In genomic region chr16:996672-997071, GRCh38 we compare ENCODE assay signal across 20 cellular contexts. TPM values are rescaled to one million over a fixed set of nuclear protein-coding genes. Genes with fewer than 3 reads are reported as not detected.
DNase-seq lines count a peak whose midpoint lies in the region; ATAC-seq, FAIRE-seq and TF ChIP-seq lines count a peak whose summit lies in the region.
"Had no signal": no experiment of that assay in that cellular context is flagged by ENCODE, and none has a peak within 500 bp of the region (broad histone marks: within the 10 kb centered on the region; RNA-seq: fewer than 3 reads in every experiment).

No MANE protein-coding gene starts in this region.

- FAIRE-seq in endothelial cell of umbilical vein (lab: Jason Lieb, UNC): no peak

- no peaks in the 10 kb centered on the region for H3K79me2 ChIP-seq in endothelial cell of umbilical vein (ENCODE audit: control insufficient read depth, insufficient read depth, low read length)

- no peak overlapping the region for H3K4me3 ChIP-seq in endothelial cell of umbilical vein (replicated peaks in 1 of 3; ENCODE audit: insufficient read depth in 1 of 3, low read depth in 1 of 3, low read length in 3 of 3)
- H3K4me3 ChIP-seq: adrenal gland, uterus had no signal

- no peaks in the 10 kb centered on the region for H3K27me3 Mint-ChIP-seq in activated naive CD4-positive, alpha-beta T cell treated with anti-CD3 and anti-CD28 coated beads for 36 hours (ENCODE audit: low read depth)
- H3K27me3 Mint-ChIP-seq in activated CD4-positive, alpha-beta T cell treated with anti-CD3 and anti-CD28 coated beads, Interleukin-2, amount 10 ng/mL, durations not matched to agents 7 days and 5 days: peaks cover 23% of the 10 kb centered on the region
- H3K27me3 Mint-ChIP-seq in stimulated activated naive CD8-positive, alpha-beta T cell treated with anti-CD3 and anti-CD28 coated beads, Interleukin-15, amount 100 ng/mL, for 72 hours: peaks cover 24% of the 10 kb centered on the region

- intact Hi-C loops in activated naive CD4-positive, alpha-beta T cell treated with anti-CD3 and anti-CD28 coated beads for 36 hours (cut with micrococcal nuclease): loop anchor here (1.0 kb wide), 1 partner anchor 59 kb away; no protein-coding TSS in a partner anchor
- intact Hi-C loops in endothelial cell of umbilical vein (cut with micrococcal nuclease): loop anchor here (1.0 to 2.0 kb wide), 2 partner anchors 16 to 25 kb away; partner anchors contain the start of gene SOX8

- no peaks in the 10 kb centered on the region for H3K36me3 ChIP-seq in endothelial cell of umbilical vein (ENCODE audit: control insufficient read depth in 2 of 2, extremely low read depth in 1 of 2, insufficient read depth in 2 of 2, low read length in 2 of 2)
- H3K36me3 ChIP-seq: adrenal gland, heart left ventricle, neutrophil, uterus had no signal

- H3K4me1 Mint-ChIP-seq in activated naive CD4-positive, alpha-beta T cell treated with anti-CD3 and anti-CD28 coated beads for 36 hours (ENCODE audit: low read depth): peaks cover 36% of the 10 kb centered on the region
- peaks cover 22% of the 10 kb centered on the region for H3K4me1 Mint-ChIP-seq in activated CD4-positive, alpha-beta T cell treated with anti-CD3 and anti-CD28 coated beads, Interleukin-2, amount 10 ng/mL, durations not matched to agents 7 days and 5 days
- H3K4me1 Mint-ChIP-seq in stimulated activated naive CD8-positive, alpha-beta T cell treated with anti-CD3 and anti-CD28 coated beads, Interleukin-15, amount 100 ng/mL, for 72 hours: peaks cover 48% of the 10 kb centered on the region

- H3K4me1 ChIP-seq in endothelial cell of umbilical vein (ENCODE audit: control insufficient read depth, extremely low read depth, insufficient read depth, low read length): peaks cover 15% of the 10 kb centered on the region
- H3K4me1 ChIP-seq: adrenal gland, uterus had no signal

- no peaks in the 10 kb centered on the region for H3K9me3 ChIP-seq in endothelial cell of umbilical vein (replicated peaks; ENCODE audit: control insufficient read depth, insufficient read depth, low read length)
- H3K9me3 ChIP-seq: neutrophil had no signal

- H3K9ac ChIP-seq in endothelial cell of umbilical vein (replicated peaks; ENCODE audit: extremely low read depth, insufficient read depth, low read length): no peak overlapping the region
- H3K9ac ChIP-seq: KMS-11 had no signal

- CTCF ChIA-PET in activated naive CD4-positive, alpha-beta T cell treated with anti-CD3 and anti-CD28 coated beads for 36 hours (lab: Charles Lee): no interaction called here
- CTCF ChIA-PET in activated CD4-positive, alpha-beta T cell treated with anti-CD3 and anti-CD28 coated beads, Interleukin-2, amount 10 ng/mL, durations not matched to agents 7 days and 5 days (lab: Charles Lee): no interaction called here
- CTCF ChIA-PET in endothelial cell of umbilical vein (lab: Charles Lee): interaction anchor here (0.9 to 4.8 kb wide), 4 partner anchors 11 to 60 kb away, joined by 3 to 22 read pairs (median 3); no protein-coding TSS in a partner anchor

- H3K27me3 ChIP-seq in endothelial cell of umbilical vein (ENCODE audit: control insufficient read depth in 2 of 2, insufficient read depth in 2 of 2, low read length in 2 of 2): no peaks in the 10 kb centered on the region

- peak overlapping the region; percentile 11 for H3K27ac ChIP-seq in endothelial cell of umbilical vein (ENCODE audit: insufficient read depth, low read depth, low read length)
- H3K27ac ChIP-seq: KMS-11, neutrophil, uterus had no signal

- dilution Hi-C loops in endothelial cell of umbilical vein (cut with MboI; ENCODE audit: extremely low pct_ligation_motif_present, low sequenced_read_pairs): no loop called here

- no TSS peak for BruUV-seq in endothelial cell of umbilical vein (replicated peaks; lab: Mats Ljungman, UMichigan)

- no peak for TF ChIP-seq POLR2A in endothelial cell of umbilical vein (IDR thresholded peaks at IDR 0.05; ENCODE audit: low read depth, low read length)

- POLR2A ChIA-PET in activated CD4-positive, alpha-beta T cell treated with anti-CD3 and anti-CD28 coated beads, Interleukin-2, amount 10 ng/mL, durations not matched to agents 7 days and 5 days (lab: Charles Lee): interaction anchor here (0.6 kb wide), 1 partner anchor 836 kb away, joined by 3 read pairs; no protein-coding TSS in a partner anchor
- POLR2A ChIA-PET in endothelial cell of umbilical vein (lab: Charles Lee): interaction anchor here (1.0 kb wide), 1 partner anchor 212 kb away, joined by 3 read pairs; no protein-coding TSS in a partner anchor

- H3K27ac Mint-ChIP-seq in activated naive CD4-positive, alpha-beta T cell treated with anti-CD3 and anti-CD28 coated beads for 36 hours: peak overlapping the region; percentile 57
- peak overlapping the region in 1 of 2 donors; percentile 66 for H3K27ac Mint-ChIP-seq in activated naive CD4-positive, alpha-beta T cell treated with anti-CD3 and anti-CD28 coated beads, Interleukin-2, amount 50 U/mL, for 72 hours
- peak overlapping the region; percentile 80 for H3K27ac Mint-ChIP-seq in activated CD4-positive, alpha-beta T cell treated with anti-CD3 and anti-CD28 coated beads, Interleukin-2, amount 10 ng/mL, durations not matched to agents 7 days and 5 days
- no peak overlapping the region for H3K27ac Mint-ChIP-seq in stimulated activated naive CD8-positive, alpha-beta T cell treated with anti-CD3 and anti-CD28 coated beads, Interleukin-15, amount 100 ng/mL, for 72 hours

- peak overlapping the region; percentile 27 for H3K4me2 ChIP-seq in endothelial cell of umbilical vein (ENCODE audit: insufficient read depth, low read length)
- H3K4me2 ChIP-seq: KMS-11 had no signal

- H3K4me3 Mint-ChIP-seq in activated naive CD4-positive, alpha-beta T cell treated with anti-CD3 and anti-CD28 coated beads for 36 hours: no peak overlapping the region
- peak overlapping the region; percentile 47 for H3K4me3 Mint-ChIP-seq in activated CD4-positive, alpha-beta T cell treated with anti-CD3 and anti-CD28 coated beads, Interleukin-2, amount 10 ng/mL, durations not matched to agents 7 days and 5 days
- H3K4me3 Mint-ChIP-seq in stimulated activated naive CD8-positive, alpha-beta T cell treated with anti-CD3 and anti-CD28 coated beads, Interleukin-15, amount 100 ng/mL, for 72 hours: peak overlapping the region; percentile 76 to 87

- H4K20me1 ChIP-seq in endothelial cell of umbilical vein (replicated peaks; ENCODE audit: control insufficient read depth, extremely low read depth, insufficient read depth, low read length): no peaks in the 10 kb centered on the region

- no peaks in the 10 kb centered on the region for H3K36me3 Mint-ChIP-seq in activated naive CD4-positive, alpha-beta T cell treated with anti-CD3 and anti-CD28 coated beads for 36 hours (ENCODE audit: low read depth)
- peaks cover 0 to 13% of the 10 kb centered on the region in 2 donors for H3K36me3 Mint-ChIP-seq in activated naive CD4-positive, alpha-beta T cell treated with anti-CD3 and anti-CD28 coated beads, Interleukin-2, amount 50 U/mL, for 72 hours
- H3K36me3 Mint-ChIP-seq in activated CD4-positive, alpha-beta T cell treated with anti-CD3 and anti-CD28 coated beads, Interleukin-2, amount 10 ng/mL, durations not matched to agents 7 days and 5 days (ENCODE audit: low read depth): no peaks in the 10 kb centered on the region

- no peak for TF ChIP-seq CTCF in endothelial cell of umbilical vein (IDR thresholded peaks at IDR 0.05; ENCODE audit: extremely low read depth in 1 of 2, insufficient read depth in 1 of 2, low read depth in 1 of 2, low read length in 2 of 2)

- no peak overlapping the region for H2AFZ ChIP-seq in endothelial cell of umbilical vein (ENCODE audit: low read depth, low read length)

- peak; percentile 32 for DNase-seq in activated naive CD4-positive, alpha-beta T cell treated with anti-CD3 and anti-CD28 coated beads for 36 hours
- DNase-seq in activated naive CD4-positive, alpha-beta T cell treated with anti-CD3 and anti-CD28 coated beads, Interleukin-2, amount 50 U/mL, for 72 hours (ENCODE audit: low spot score in 2 of 2): no peak
- no peak for DNase-seq in activated CD4-positive, alpha-beta T cell treated with anti-CD3 and anti-CD28 coated beads, Interleukin-2, amount 10 ng/mL, durations not matched to agents 7 days and 5 days
- DNase-seq in endothelial cell of umbilical vein (ENCODE audit: low read depth, low spot score) (no peak), middle frontal gyrus (ENCODE audit: extremely low spot score, low spot score) (no peak)
- DNase-seq in stimulated activated naive CD8-positive, alpha-beta T cell treated with anti-CD3 and anti-CD28 coated beads, Interleukin-15, amount 100 ng/mL, for 72 hours: no peak
- no peak for DNase-seq in stimulated activated CD4-positive, alpha-beta T cell treated with anti-CD3 and anti-CD28 coated beads, Interleukin-4, amount 100 ng/mL, for 1 hour
- DNase-seq: caudate nucleus; effector CD4-positive, alpha-beta T cell; HCEC 1CT; NCI-H1105; NCI-H526 treated with DMSO at 0.1 percent for 48 hours; stimulated activated CD4-positive, alpha-beta T cell treated with anti-CD3 and anti-CD28 coated beads, Interleukin-15, amount 100 ng/mL, for 24 hours had no signal

- ATAC-seq in activated naive CD4-positive, alpha-beta T cell treated with anti-CD3 and anti-CD28 coated beads, Interleukin-2, amount 50 U/mL, for 72 hours: no peak
- peak; percentile 18 for ATAC-seq in stimulated activated naive CD8-positive, alpha-beta T cell treated with anti-CD3 and anti-CD28 coated beads, Interleukin-15, amount 100 ng/mL, for 72 hours
- no peak for ATAC-seq in GM18520 (IDR thresholded peaks at IDR 0.05; ENCODE audit: unreplicated experiment)

- no peaks in the 10 kb centered on the region for H3K9me1 ChIP-seq in endothelial cell of umbilical vein (replicated peaks; ENCODE audit: control insufficient read depth, extremely low read depth, insufficient read depth, low read length)

- H3K9me3 Mint-ChIP-seq in activated naive CD4-positive, alpha-beta T cell treated with anti-CD3 and anti-CD28 coated beads for 36 hours: peaks cover 1% of the 10 kb centered on the region
- H3K9me3 Mint-ChIP-seq in activated naive CD4-positive, alpha-beta T cell treated with anti-CD3 and anti-CD28 coated beads, Interleukin-2, amount 50 U/mL, for 72 hours: peaks cover 0 to 8% of the 10 kb centered on the region in 2 donors
- peaks cover 4% of the 10 kb centered on the region for H3K9me3 Mint-ChIP-seq in activated CD4-positive, alpha-beta T cell treated with anti-CD3 and anti-CD28 coated beads, Interleukin-2, amount 10 ng/mL, durations not matched to agents 7 days and 5 days
- H3K9me3 Mint-ChIP-seq in stimulated activated naive CD8-positive, alpha-beta T cell treated with anti-CD3 and anti-CD28 coated beads, Interleukin-15, amount 100 ng/mL, for 72 hours: peaks cover 7 to 11% of the 10 kb centered on the region in 2 donors

RNA-seq across cellular contexts. Expression of gene SOX8, which starts 15.1 kb away (rescaled TPM):
- 1 to 10 TPM in 1 of 2 experiments, under 1 TPM in 1; 0.74 to 1.0 TPM for total RNA-seq in activated naive CD4-positive, alpha-beta T cell treated with anti-CD3 and anti-CD28 coated beads for 36 hours
- total RNA-seq in activated naive CD4-positive, alpha-beta T cell treated with anti-CD3 and anti-CD28 coated beads, Interleukin-2, amount 50 U/mL, for 72 hours: 1 to 10 TPM in 1 of 2 donors, under 1 TPM in 1; 0.43 to 5.9 TPM
- total RNA-seq in activated CD4-positive, alpha-beta T cell treated with anti-CD3 and anti-CD28 coated beads, Interleukin-2, amount 10 ng/mL, durations not matched to agents 7 days and 5 days: under 1 TPM; 0.25 to 0.27 TPM
- total RNA-seq in endothelial cell of umbilical vein: 0.42 and 0.53 TPM in 2 replicates
- 0.52 and 0.72 TPM in 2 replicates for polyA plus RNA-seq in endothelial cell of umbilical vein
- 0.35 and 0.37 TPM in 2 replicates for polyA plus RNA-seq in endothelial cell of umbilical vein (2011; cell fraction: cytosol; rRNA removed)
- polyA plus RNA-seq in endothelial cell of umbilical vein (2011; cell fraction: nucleus; rRNA removed): 3.1 and 3.3 TPM in 2 replicates
- 0.29 and 0.45 TPM in 2 replicates for polyA plus RNA-seq in endothelial cell of umbilical vein (2012)
- polyA minus RNA-seq in endothelial cell of umbilical vein: 0.17 and 0.25 TPM in 2 replicates
- not detected for polyA minus RNA-seq in endothelial cell of umbilical vein (2011; cell fraction: cytosol; rRNA and poly(A)+ RNA removed)
- polyA minus RNA-seq in endothelial cell of umbilical vein (2011; cell fraction: nucleus; rRNA and poly(A)+ RNA removed): 0.24 and 0.53 TPM in 2 replicates
- polyA plus RNA-seq: mammary epithelial cell had no signal

RNA-seq across cellular contexts. Expression of gene LMF1, which starts 25.9 kb away (rescaled TPM):
- 10 to 100 TPM; 11.5 to 12.3 TPM for total RNA-seq in activated naive CD4-positive, alpha-beta T cell treated with anti-CD3 and anti-CD28 coated beads for 36 hours
- total RNA-seq in activated naive CD4-positive, alpha-beta T cell treated with anti-CD3 and anti-CD28 coated beads, Interleukin-2, amount 50 U/mL, for 72 hours: 10 to 100 TPM; 13.0 to 19.1 TPM
- 10 to 100 TPM; 20.5 to 23.0 TPM for total RNA-seq in activated CD4-positive, alpha-beta T cell treated with anti-CD3 and anti-CD28 coated beads, Interleukin-2, amount 10 ng/mL, durations not matched to agents 7 days and 5 days
- total RNA-seq in endothelial cell of umbilical vein: 12.5 and 17.8 TPM in 2 replicates
- polyA plus RNA-seq in endothelial cell of umbilical vein: 14.3 and 17.8 TPM in 2 replicates
- 6.7 and 7.5 TPM in 2 replicates for polyA plus RNA-seq in endothelial cell of umbilical vein (2011; cell fraction: cytosol; rRNA removed)
- 17.8 and 26.6 TPM in 2 replicates for polyA plus RNA-seq in endothelial cell of umbilical vein (2011; cell fraction: nucleus; rRNA removed)
- 15.8 and 23.9 TPM in 2 replicates for polyA plus RNA-seq in endothelial cell of umbilical vein (2012)
- polyA minus RNA-seq in endothelial cell of umbilical vein: 30.9 and 34.6 TPM in 2 replicates
- polyA minus RNA-seq in endothelial cell of umbilical vein (2011; cell fraction: cytosol; rRNA and poly(A)+ RNA removed): 13.3 TPM
- 16.7 and 20.3 TPM in 2 replicates for polyA minus RNA-seq in endothelial cell of umbilical vein (2011; cell fraction: nucleus; rRNA and poly(A)+ RNA removed)

Comparison
In these comparisons a context has a peak if more than half of its experiments do, and no peak if none do; other contexts are left out.
1. H3K27ac Mint-ChIP-seq: peak in activated naive CD4-positive, alpha-beta T cell treated with anti-CD3 and anti-CD28 coated beads for 36 hours (single experiment) and activated CD4-positive, alpha-beta T cell treated with anti-CD3 and anti-CD28 coated beads, Interleukin-2, amount 10 ng/mL, durations not matched to agents 7 days and 5 days (single experiment); none in stimulated activated naive CD8-positive, alpha-beta T cell treated with anti-CD3 and anti-CD28 coated beads, Interleukin-15, amount 100 ng/mL, for 72 hours (0 of 2).